Comparison of ENCODE assay signal across 29 cellular contexts in the genomic region with DNA sequence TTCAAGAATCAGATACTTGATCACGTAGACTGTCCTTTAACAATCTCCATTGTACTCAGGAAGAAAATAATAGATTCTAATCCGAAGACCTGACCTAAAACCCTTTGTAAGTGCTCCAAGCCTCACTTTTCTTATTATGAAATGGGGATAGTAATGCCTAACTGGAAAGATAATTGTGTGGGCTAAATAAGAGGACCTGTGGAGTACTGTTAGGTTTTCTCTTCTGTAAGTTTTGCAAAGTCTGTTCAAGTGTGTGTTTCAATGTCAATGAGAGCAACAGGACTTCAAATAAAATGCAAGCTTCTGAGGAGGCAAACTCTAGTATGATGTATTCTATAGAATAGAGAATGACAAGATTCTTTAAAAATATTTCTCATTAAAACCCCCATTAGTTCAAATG.
"Had no signal": no experiment of that assay in that cellular context is flagged by ENCODE, and none has a peak within 500 bp of the region (broad histone marks: within the 10 kb centered on the region; RNA-seq: fewer than 3 reads in every experiment).

No MANE protein-coding gene starts in this region.

- DNase-seq: activated CD4-positive, alpha-beta T cell treated with anti-CD3 and anti-CD28 coated beads for 36 hours; activated CD4-positive, alpha-beta T cell treated with anti-CD3 and anti-CD28 coated beads, Interleukin-2, amount 50 U/mL, for 4 hours; activated CD4-positive, CD25-positive, alpha-beta regulatory T cell; activated naive CD4-positive, alpha-beta T cell; activated T-cell treated with anti-CD3 and anti-CD28 coated beads for 4 hours; activated T-cell treated with anti-CD3 and anti-CD28 coated beads, Interleukin-2, amount 50 U/mL, for 72 hours; aorta; body of pancreas; central memory CD4-positive, alpha-beta T cell; effector CD4-positive, alpha-beta T cell; esophagus squamous epithelium; foreskin melanocyte; glutamatergic neuron; islet precursor cell; left cardiac atrium; left ventricle myocardium superior; naive B cell; nucleus accumbens; posterior cingulate gyrus; right lobe of liver; stimulated activated CD4-positive, alpha-beta T cell treated with anti-CD3 and anti-CD28 coated beads, Interleukin-2, amount 100 ng/mL, for 48 hours; stimulated activated naive CD4-positive, alpha-beta T cell treated with Interleukin-2 at 50 U/mL for 16 hours; T-helper 1 cell; thyroid gland; upper lobe of left lung had no signal

- H3K27ac ChIP-seq: body of pancreas, esophagus squamous epithelium, right lobe of liver, thyroid gland, upper lobe of left lung had no signal

- H3K4me3 Mint-ChIP-seq: activated CD4-positive, alpha-beta T cell treated with anti-CD3 and anti-CD28 coated beads for 36 hours; activated T-cell treated with anti-CD3 and anti-CD28 coated beads, Interleukin-2, amount 50 U/mL, for 72 hours; dendritic cell treated with granulocyte-macrophage colony-stimulating factor and Interleukin-4, amounts not matched to agents 40 ng/mL and 50 ng/mL, for 4 days; naive B cell; neural crest cell; T-helper 2 cell treated with Interferon-gamma antibody and Interleukin-4, amounts not matched to agents 5 μg/mL and 100 μg/mL, for 36 hours had no signal

- H3K36me3 ChIP-seq: esophagus squamous epithelium, right lobe of liver, thyroid gland, upper lobe of left lung had no signal

- H3K9me3 ChIP-seq: body of pancreas, esophagus squamous epithelium, right lobe of liver, thyroid gland, upper lobe of left lung had no signal

- H3K36me3 Mint-ChIP-seq: activated naive CD4-positive, alpha-beta T cell treated with anti-CD3 and anti-CD28 coated beads, Interleukin-2, amount 50 U/mL, for 72 hours; naive B cell had no signal

- H3K4me1 ChIP-seq: body of pancreas, esophagus squamous epithelium, right lobe of liver, thyroid gland, upper lobe of left lung had no signal

- H3K27me3 ChIP-seq: body of pancreas, esophagus squamous epithelium, right lobe of liver, thyroid gland, upper lobe of left lung had no signal

- ATAC-seq: activated CD4-positive, alpha-beta T cell treated with anti-CD3 and anti-CD28 coated beads for 36 hours; activated naive CD4-positive, alpha-beta T cell treated with anti-CD3 and anti-CD28 coated beads, Interleukin-2, amount 50 U/mL, for 72 hours; activated T-cell treated with anti-CD3 and anti-CD28 coated beads, Interleukin-2, amount 50 U/mL, for 72 hours; body of pancreas; left cardiac atrium; left ventricle myocardium superior; right lobe of liver had no signal

- H3K4me1 Mint-ChIP-seq: activated CD4-positive, alpha-beta T cell treated with anti-CD3 and anti-CD28 coated beads for 36 hours; naive B cell; neural crest cell had no signal

- H3K27me3 Mint-ChIP-seq: activated CD4-positive, alpha-beta T cell treated with anti-CD3 and anti-CD28 coated beads for 36 hours; dendritic cell treated with granulocyte-macrophage colony-stimulating factor and Interleukin-4, amounts not matched to agents 40 ng/mL and 50 ng/mL, for 4 days; naive B cell had no signal

- H3K9me3 Mint-ChIP-seq: activated naive CD4-positive, alpha-beta T cell treated with anti-CD3 and anti-CD28 coated beads, Interleukin-2, amount 50 U/mL, for 72 hours; activated T-cell treated with anti-CD3 and anti-CD28 coated beads, Interleukin-2, amount 50 U/mL, for 72 hours; dendritic cell treated with granulocyte-macrophage colony-stimulating factor and Interleukin-4, amounts not matched to agents 40 ng/mL and 50 ng/mL, for 4 days; naive B cell; T-helper 2 cell treated with Interferon-gamma antibody and Interleukin-4, amounts not matched to agents 5 μg/mL and 100 μg/mL, for 36 hours had no signal

- H3K27ac Mint-ChIP-seq: activated CD4-positive, alpha-beta T cell treated with anti-CD3 and anti-CD28 coated beads for 36 hours; activated naive CD4-positive, alpha-beta T cell treated with anti-CD3 and anti-CD28 coated beads, Interleukin-2, amount 50 U/mL, for 72 hours; activated T-cell treated with anti-CD3 and anti-CD28 coated beads, Interleukin-2, amount 50 U/mL, for 72 hours; dendritic cell treated with granulocyte-macrophage colony-stimulating factor and Interleukin-4, amounts not matched to agents 40 ng/mL and 50 ng/mL, for 4 days; naive B cell; T-helper 2 cell treated with Interferon-gamma antibody and Interleukin-4, amounts not matched to agents 5 μg/mL and 100 μg/mL, for 36 hours had no signal

- H3K4me3 ChIP-seq: body of pancreas, esophagus squamous epithelium, right lobe of liver, thyroid gland, upper lobe of left lung had no signal
